Comparison of ENCODE assay signal across 20 cellular contexts in genomic region chr9:27212621-27213020, GRCh38.
DNase-seq lines count a peak whose midpoint lies in the region; ATAC-seq, FAIRE-seq and TF ChIP-seq lines count a peak whose summit lies in the region.
"Had no signal": no experiment of that assay in that cellular context is flagged by ENCODE, and none has a peak within 500 bp of the region (broad histone marks: within the 10 kb centered on the region; RNA-seq: fewer than 3 reads in every experiment).

No MANE protein-coding gene starts in this region.

- H4K20me1 ChIP-seq in astrocyte (ENCODE audit: insufficient read depth, low read length), result no peaks in the 10 kb centered on the region
- H4K20me1 ChIP-seq in keratinocyte (ENCODE audit: control insufficient read depth, extremely low read depth, insufficient read depth, low read length), result no peaks in the 10 kb centered on the region
- no peaks in the 10 kb centered on the region for H4K20me1 ChIP-seq in smooth muscle cell (ENCODE audit: low read depth)

- H3K9me3 ChIP-seq in astrocyte (ENCODE audit: insufficient read depth, low read depth, low read length), result no peaks in the 10 kb centered on the region
- H3K9me3 ChIP-seq in keratinocyte (ENCODE audit: control insufficient read depth, low read depth, low read length), result no peaks in the 10 kb centered on the region
- H3K9me3 ChIP-seq in smooth muscle cell (replicated peaks; ENCODE audit: low read depth), result no peaks in the 10 kb centered on the region
- H3K9me3 ChIP-seq: BE2C, Caco-2 had no signal

- TF ChIP-seq CTCF in HFFc6 (IDR thresholded peaks at IDR 0.05), result no peak
- TF ChIP-seq CTCF in astrocyte (IDR thresholded peaks at IDR 0.05; ENCODE audit: insufficient read depth, low read depth, low read length), result no peak
- no peak for TF ChIP-seq CTCF in keratinocyte (optimal IDR thresholded peaks at IDR 0.05 in 1 of 3, IDR thresholded peaks at IDR 0.05 in 1 of 3, conservative IDR thresholded peaks at IDR 0.05 in 1 of 3; ENCODE audit: extremely low read depth in 1 of 3, insufficient read depth in 2 of 3, low read length in 3 of 3)
- no peak for TF ChIP-seq CTCF in smooth muscle cell (IDR thresholded peaks at IDR 0.05; ENCODE audit: borderline replicate concordance, insufficient read depth, poor library complexity, severe bottlenecking)

- H3K4me3 ChIP-seq in astrocyte (ENCODE audit: insufficient read depth, low read depth, low read length) (no peak overlapping the region), keratinocyte (ENCODE audit: control insufficient read depth in 2 of 3, extremely low read depth in 1 of 3, insufficient read depth in 2 of 3, low read depth in 1 of 3, low read length in 3 of 3) (no peak overlapping the region), smooth muscle cell (no peak overlapping the region)
- H3K4me3 ChIP-seq: GM23338 had no signal

- H3K79me2 ChIP-seq in astrocyte (ENCODE audit: insufficient read depth, low read length) (no peaks in the 10 kb centered on the region), keratinocyte (ENCODE audit: control insufficient read depth, insufficient read depth, low read length) (no peaks in the 10 kb centered on the region), smooth muscle cell (ENCODE audit: low read depth) (no peaks in the 10 kb centered on the region)

- H3K27me3 Mint-ChIP-seq in HFFc6 (ENCODE audit: insufficient read depth) (no peaks in the 10 kb centered on the region; the same call in 1 of the 2 replicates), astrocyte (ENCODE audit: low read depth, unreplicated experiment) (peaks cover 6% of the 10 kb centered on the region)
- H3K27me3 Mint-ChIP-seq: CD4-positive, CD25-positive, alpha-beta regulatory T cell had no signal

- 85% methylated on average over 14 of the region's 14 CpGs for WGBS in smooth muscle cell (ENCODE audit: low lambda C conversion rate)

- H3K4me2 ChIP-seq in astrocyte (ENCODE audit: low read length) (no peak overlapping the region), keratinocyte (ENCODE audit: control insufficient read depth, extremely low read depth, insufficient read depth, low read depth, low read length) (peak overlapping the region; percentile 8), smooth muscle cell (peak overlapping the region; percentile 60)
- H3K4me2 ChIP-seq: GM23338 had no signal

- dilution Hi-C loops in keratinocyte (cut with MboI; ENCODE audit: extremely low pct_ligation_motif_present, low sequenced_read_pairs), result no loop called here

- no peak for FAIRE-seq in astrocyte (lab: Jason Lieb, UNC)
- no peak for FAIRE-seq in keratinocyte (lab: Jason Lieb, UNC)
- FAIRE-seq: A204.1, D721Med, GM12892, GM18507, H54 had no signal

- DNase-seq in HFFc6, result no peak
- DNase-seq in astrocyte (ENCODE audit: low read depth), result no peak
- DNase-seq in keratinocyte (ENCODE audit: low read depth, low spot score), result no peak
- no peak for DNase-seq in smooth muscle cell (lab: John Stamatoyannopoulos, UW; ENCODE audit: unreplicated experiment)
- DNase-seq in Kasumi-1 (lab: John Stamatoyannopoulos, UW), result no peak
- no peak for DNase-seq in activated CD4-positive, alpha-beta T cell treated with anti-CD3 and anti-CD28 coated beads, Interleukin-2, amount 50 U/mL, for 48 hours
- DNase-seq: ACHN; BE2C; C1 segment of cervical spinal cord; Caco-2; CD4-positive, CD25-positive, alpha-beta regulatory T cell; GDM1; HCEC 1CT had no signal

- H3K36me3 Mint-ChIP-seq in HFFc6 (ENCODE audit: low read depth) (no peaks in the 10 kb centered on the region), astrocyte (ENCODE audit: low read depth, unreplicated experiment) (no peaks in the 10 kb centered on the region)
- H3K36me3 Mint-ChIP-seq: CD4-positive, CD25-positive, alpha-beta regulatory T cell had no signal

- H3F3A ChIP-seq in smooth muscle cell (ENCODE audit: low read depth), result peaks cover 7% of the 10 kb centered on the region

- H3K9me1 ChIP-seq in keratinocyte (ENCODE audit: control insufficient read depth, extremely low read depth, insufficient read depth, low read length), result no peaks in the 10 kb centered on the region

- H3K4me1 Mint-ChIP-seq in HFFc6 (ENCODE audit: low read depth), result peaks cover 29% of the 10 kb centered on the region
- peaks cover 5% of the 10 kb centered on the region for H3K4me1 Mint-ChIP-seq in astrocyte (ENCODE audit: low read depth, unreplicated experiment)
- H3K4me1 Mint-ChIP-seq: CD4-positive, CD25-positive, alpha-beta regulatory T cell; GM23338 had no signal

- H2AFZ ChIP-seq in astrocyte (ENCODE audit: low read depth, low read length) (peak overlapping the region; percentile 21), keratinocyte (ENCODE audit: control insufficient read depth, low read length) (no peak overlapping the region), smooth muscle cell (ENCODE audit: low read depth) (no peak overlapping the region)
- H2AFZ ChIP-seq: GM23338 had no signal

- no peak overlapping the region for H3K9ac ChIP-seq in astrocyte (ENCODE audit: low read length)
- H3K9ac ChIP-seq in keratinocyte (ENCODE audit: control insufficient read depth, extremely low read depth, insufficient read depth, low read length), result no peak overlapping the region
- H3K9ac ChIP-seq in smooth muscle cell (ENCODE audit: low read depth), result no peak overlapping the region

- no peak for ATAC-seq in HG03439 (IDR thresholded peaks at IDR 0.05; ENCODE audit: unreplicated experiment)
- ATAC-seq: GM23338 had no signal

- H3K27me3 ChIP-seq in astrocyte (ENCODE audit: insufficient read depth, low read length) (no peaks in the 10 kb centered on the region), keratinocyte (ENCODE audit: control insufficient read depth, extremely low read depth, insufficient read depth, low read length) (peaks cover 9% of the 10 kb centered on the region), smooth muscle cell (ENCODE audit: low read depth) (no peaks in the 10 kb centered on the region)

- H3K4me1 ChIP-seq in astrocyte (ENCODE audit: insufficient read depth, low read length) (no peaks in the 10 kb centered on the region), keratinocyte (ENCODE audit: control insufficient read depth, extremely low read depth, insufficient read depth, low read length) (peaks cover 6% of the 10 kb centered on the region), smooth muscle cell (ENCODE audit: low read depth) (no peaks in the 10 kb centered on the region)
- H3K4me1 ChIP-seq: BE2C, Caco-2 had no signal

- H3K27ac ChIP-seq in astrocyte (ENCODE audit: low read depth, low read length) (no peak overlapping the region), keratinocyte (ENCODE audit: control insufficient read depth, insufficient read depth, low read length) (no peak overlapping the region), smooth muscle cell (ENCODE audit: low read depth) (peak overlapping the region; percentile 47)

- H3K9me3 Mint-ChIP-seq in HFFc6 (no peaks in the 10 kb centered on the region), astrocyte (ENCODE audit: unreplicated experiment) (no peaks in the 10 kb centered on the region)
- H3K9me3 Mint-ChIP-seq: CD4-positive, CD25-positive, alpha-beta regulatory T cell; GM23338 had no signal

- H3K36me3 ChIP-seq in astrocyte (ENCODE audit: insufficient read depth, low read length), result no peaks in the 10 kb centered on the region
- no peaks in the 10 kb centered on the region for H3K36me3 ChIP-seq in keratinocyte (ENCODE audit: control insufficient read depth in 2 of 2, extremely low read depth in 1 of 2, insufficient read depth in 2 of 2, low read length in 2 of 2)
- no peaks in the 10 kb centered on the region for H3K36me3 ChIP-seq in smooth muscle cell (ENCODE audit: low read depth)
- H3K36me3 ChIP-seq: BE2C had no signal

- H3K27ac Mint-ChIP-seq in HFFc6, result no peak overlapping the region
- H3K27ac Mint-ChIP-seq in astrocyte (ENCODE audit: unreplicated experiment), result no peak overlapping the region
- H3K27ac Mint-ChIP-seq: CD4-positive, CD25-positive, alpha-beta regulatory T cell; GM23338 had no signal

- H3K4me3 Mint-ChIP-seq in HFFc6 (peak overlapping the region; percentile 32; the same call in 1 of the 2 replicates), astrocyte (ENCODE audit: unreplicated experiment) (no peak overlapping the region)
- H3K4me3 Mint-ChIP-seq: CD4-positive, CD25-positive, alpha-beta regulatory T cell; GM23338 had no signal
